Comparison of ENCODE assay signal across 30 cellular contexts in genomic region chr20:64229537-64230061, GRCh38. TPM values are rescaled to one million over a fixed set of nuclear protein-coding genes. Genes with fewer than 3 reads are reported as not detected.
A peak's percentile ranks its signal among the peaks of the same experiment; 100 is the strongest.
DNase-seq lines count a peak whose midpoint lies in the region; ATAC-seq and TF ChIP-seq lines count a peak whose summit lies in the region.
"Had no signal": no experiment of that assay in that cellular context is flagged by ENCODE, and none has a peak within 500 bp of the region (broad histone marks: within the 10 kb centered on the region; RNA-seq: fewer than 3 reads in every experiment).

No MANE protein-coding gene starts in this region.

- H3K4me3 Mint-ChIP-seq in neural crest cell, result no peak overlapping the region
- H3K4me3 Mint-ChIP-seq: activated naive CD8-positive, alpha-beta T cell treated with anti-CD3 and anti-CD28 coated beads, Interleukin-2, amount 10 ng/mL, durations not matched to agents 7 days and 5 days; activated T-cell treated with anti-CD3 and anti-CD28 coated beads, Interleukin-2, amount 50 U/mL, for 24 hours; endodermal cell; stimulated activated naive B cell treated with anti-CD40 and anti-IgM and Interleukin-4, amounts not matched to agents 10 μg/mL and 1 μg/mL and 100 μg/mL, for 72 hours had no signal

- peak overlapping the region; percentile 86 for H3K27ac Mint-ChIP-seq in neural crest cell (ENCODE audit: unreplicated experiment)
- H3K27ac Mint-ChIP-seq: activated naive CD8-positive, alpha-beta T cell treated with anti-CD3 and anti-CD28 coated beads, Interleukin-2, amount 10 ng/mL, durations not matched to agents 7 days and 5 days; activated T-cell treated with anti-CD3 and anti-CD28 coated beads, Interleukin-2, amount 50 U/mL, for 24 hours; endodermal cell; stimulated activated naive B cell treated with anti-CD40 and anti-IgM and Interleukin-4, amounts not matched to agents 10 μg/mL and 1 μg/mL and 100 μg/mL, for 72 hours had no signal

- no peaks in the 10 kb centered on the region for H3K36me3 Mint-ChIP-seq in neural crest cell (ENCODE audit: low read depth)
- H3K36me3 Mint-ChIP-seq: activated naive CD8-positive, alpha-beta T cell treated with anti-CD3 and anti-CD28 coated beads, Interleukin-2, amount 10 ng/mL, durations not matched to agents 7 days and 5 days; stimulated activated naive B cell treated with anti-CD40 and anti-IgM and Interleukin-4, amounts not matched to agents 10 μg/mL and 1 μg/mL and 100 μg/mL, for 72 hours had no signal

- peak overlapping the region; percentile 31; the same call in 1 of the 2 replicates for H3K27ac ChIP-seq in RWPE1
- H3K27ac ChIP-seq in foreskin keratinocyte, result no peak overlapping the region
- H3K27ac ChIP-seq: cardiac muscle cell, esophagus squamous epithelium, KMS-11, left lung had no signal

- no peaks in the 10 kb centered on the region for H3K9me3 Mint-ChIP-seq in neural crest cell
- H3K9me3 Mint-ChIP-seq: activated naive CD8-positive, alpha-beta T cell treated with anti-CD3 and anti-CD28 coated beads, Interleukin-2, amount 10 ng/mL, durations not matched to agents 7 days and 5 days; activated T-cell treated with anti-CD3 and anti-CD28 coated beads, Interleukin-2, amount 50 U/mL, for 24 hours; stimulated activated naive B cell treated with anti-CD40 and anti-IgM and Interleukin-4, amounts not matched to agents 10 μg/mL and 1 μg/mL and 100 μg/mL, for 72 hours had no signal

- CTCF ChIA-PET in RWPE1 (lab: Yijun Ruan, JAX), result no interaction called here

- TF ChIP-seq CTCF in RWPE1 (conservative IDR thresholded peaks at IDR 0.05; ENCODE audit: low read depth) (no peak), foreskin keratinocyte (conservative IDR thresholded peaks at IDR 0.05) (no peak), neural crest cell (conservative IDR thresholded peaks at IDR 0.05) (no peak)

- POLR2A ChIA-PET in RWPE1 (lab: Yijun Ruan, JAX; ENCODE audit: low non-redundant PET), result no interaction called here

- peaks cover 2% of the 10 kb centered on the region for H3K27me3 ChIP-seq in foreskin keratinocyte
- H3K27me3 ChIP-seq: cardiac muscle cell, left lung had no signal

- H3K4me1 Mint-ChIP-seq in neural crest cell, result peaks cover 20% of the 10 kb centered on the region
- H3K4me1 Mint-ChIP-seq: endodermal cell had no signal

- ATAC-seq in foreskin keratinocyte (peak; percentile 14), esophagus mucosa (no peak)
- ATAC-seq: HCT116; left lung; stimulated activated naive B cell treated with anti-CD40 and anti-IgM and Interleukin-4, amounts not matched to agents 10 μg/mL and 1 μg/mL and 100 μg/mL, for 72 hours had no signal

- H3K4me1 ChIP-seq in foreskin keratinocyte, result peaks cover 2% of the 10 kb centered on the region
- H3K4me1 ChIP-seq: esophagus squamous epithelium, left lung had no signal

- no peaks in the 10 kb centered on the region for H3K27me3 Mint-ChIP-seq in neural crest cell (ENCODE audit: low read depth)
- H3K27me3 Mint-ChIP-seq: activated naive CD8-positive, alpha-beta T cell treated with anti-CD3 and anti-CD28 coated beads, Interleukin-2, amount 10 ng/mL, durations not matched to agents 7 days and 5 days; activated T-cell treated with anti-CD3 and anti-CD28 coated beads, Interleukin-2, amount 50 U/mL, for 24 hours had no signal

- DNase-seq in EH (ENCODE audit: low read depth) (peak; percentile 27), RWPE1 (ENCODE audit: low spot score) (no peak), foreskin keratinocyte (peak in 1 of 2 donors; percentile 68), neural crest cell (ENCODE audit: low read depth, low spot score) (no peak), AML-193 (lab: John Stamatoyannopoulos, UW) (no peak)
- DNase-seq in stimulated activated CD4-positive, alpha-beta T cell treated with anti-CD3 and anti-CD28 coated beads, Interleukin-15, amount 100 ng/mL, for 24 hours, result no peak
- DNase-seq: activated CD4-positive, alpha-beta T cell treated with anti-CD3 and anti-CD28 coated beads, Interleukin-2, amount 50 U/mL, for 1 hour; activated CD4-positive, CD25-positive, alpha-beta regulatory T cell; activated gamma-delta T cell; activated naive CD8-positive, alpha-beta T cell treated with anti-CD3 and anti-CD28 coated beads, Interleukin-2, amount 10 ng/mL, durations not matched to agents 7 days and 5 days; activated T-cell treated with anti-CD3 and anti-CD28 coated beads, Interleukin-2, amount 50 U/mL, for 24 hours; aorta; C1 segment of cervical spinal cord; Calu3; DND-41; endodermal cell; esophagus squamous epithelium; hypothalamus; NCI-H1436 treated with DMSO at 0.1 percent for 48 hours; NCI-H2081 treated with DMSO at 0.1 percent for 48 hours; NCI-H226; occipital lobe; stimulated activated naive B cell treated with anti-CD40 and anti-IgM and Interleukin-4, amounts not matched to agents 10 μg/mL and 1 μg/mL and 100 μg/mL, for 72 hours; substantia nigra; trophoblast cell had no signal

RNA-seq across cellular contexts. Expression of gene PCMTD2, which starts 25.9 kb away (rescaled TPM):
- total RNA-seq in foreskin keratinocyte (15.6 and 17.2 TPM in 2 replicates), neural crest cell (61.6 and 65.4 TPM in 2 replicates), esophagus mucosa (26.0 TPM)
- polyA plus RNA-seq in foreskin keratinocyte, result 4.6 TPM in 2 replicates
